In the genomic region with DNA sequence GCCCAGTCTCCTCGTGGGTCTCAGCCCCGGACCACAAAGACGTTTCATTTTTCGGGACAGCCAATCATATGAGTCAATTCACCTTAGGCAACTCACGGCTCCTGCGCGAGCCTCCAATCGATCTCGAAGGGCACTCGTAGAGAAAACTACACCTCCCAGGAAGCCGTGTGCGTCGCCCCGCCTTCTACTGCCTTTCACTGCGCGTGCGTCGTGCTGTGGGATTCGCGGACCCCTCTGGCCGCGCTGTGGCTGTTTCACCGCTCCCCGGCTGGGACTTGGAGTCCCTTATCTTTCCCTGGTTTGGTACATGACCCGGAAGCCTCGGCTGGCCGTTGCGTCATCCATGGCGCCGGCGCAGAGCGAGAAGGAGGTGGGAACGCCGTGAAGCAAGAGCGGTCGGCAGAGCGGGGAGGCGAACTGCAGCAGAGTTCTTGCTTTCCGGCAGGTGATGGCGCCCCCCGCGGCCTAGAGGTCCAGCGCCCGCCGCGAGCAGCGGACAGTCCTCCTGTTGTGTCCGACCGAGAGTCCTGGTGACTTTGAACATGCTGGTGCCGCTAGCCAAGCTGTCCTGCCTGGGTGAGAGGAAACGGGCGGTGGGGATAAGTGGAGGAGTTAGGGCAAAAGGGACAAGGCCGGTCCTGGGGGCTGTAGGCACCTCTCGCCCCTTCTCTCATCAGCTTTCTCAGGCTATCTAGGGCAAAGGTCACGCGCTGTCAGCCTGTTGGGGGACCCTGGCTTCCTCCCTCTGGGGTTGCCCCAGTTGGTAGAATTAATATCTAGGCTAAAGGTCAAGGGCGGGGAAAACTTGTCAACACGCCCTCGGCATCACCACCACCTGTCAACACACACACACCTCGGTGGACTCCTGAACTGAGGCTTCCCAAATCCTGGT, we compare ENCODE assay signal across 1 cellular context.
TF ChIP-seq lines count a peak whose summit lies in the region.

A gene (plus strand): TSS at position 382 of the 892 bp plus-strand sequence. CDS start 161 bp downstream, at position 543.

TF ChIP-seq in K562, 482 proteins besides CTCF, POLR2A, EP300 and RAD21 (continued from another document and continues in another):
- TF ChIP-seq, protein P1, sequence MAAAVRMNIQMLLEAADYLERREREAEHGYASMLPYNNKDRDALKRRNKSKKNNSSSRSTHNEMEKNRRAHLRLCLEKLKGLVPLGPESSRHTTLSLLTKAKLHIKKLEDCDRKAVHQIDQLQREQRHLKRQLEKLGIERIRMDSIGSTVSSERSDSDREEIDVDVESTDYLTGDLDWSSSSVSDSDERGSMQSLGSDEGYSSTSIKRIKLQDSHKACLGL (CRISPR knock-in tag; IDR thresholded peaks at IDR 0.05; ENCODE audit: borderline replicate concordance, poor library complexity, severe bottlenecking): no peak
- no peak for TF ChIP-seq MCM3 (IDR thresholded peaks at IDR 0.05)
- TF ChIP-seq, protein P2, sequence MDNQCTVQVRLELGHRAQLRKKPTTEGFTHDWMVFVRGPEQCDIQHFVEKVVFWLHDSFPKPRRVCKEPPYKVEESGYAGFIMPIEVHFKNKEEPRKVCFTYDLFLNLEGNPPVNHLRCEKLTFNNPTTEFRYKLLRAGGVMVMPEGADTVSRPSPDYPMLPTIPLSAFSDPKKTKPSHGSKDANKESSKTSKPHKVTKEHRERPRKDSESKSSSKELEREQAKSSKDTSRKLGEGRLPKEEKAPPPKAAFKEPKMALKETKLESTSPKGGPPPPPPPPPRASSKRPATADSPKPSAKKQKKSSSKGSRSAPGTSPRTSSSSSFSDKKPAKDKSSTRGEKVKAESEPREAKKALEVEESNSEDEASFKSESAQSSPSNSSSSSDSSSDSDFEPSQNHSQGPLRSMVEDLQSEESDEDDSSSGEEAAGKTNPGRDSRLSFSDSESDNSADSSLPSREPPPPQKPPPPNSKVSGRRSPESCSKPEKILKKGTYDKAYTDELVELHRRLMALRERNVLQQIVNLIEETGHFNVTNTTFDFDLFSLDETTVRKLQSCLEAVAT (IDR thresholded peaks at IDR 0.05): peak in 1 of 2 experiments; percentile 89; a peak in 2 of 4 replicates
- TF ChIP-seq, protein P3, sequence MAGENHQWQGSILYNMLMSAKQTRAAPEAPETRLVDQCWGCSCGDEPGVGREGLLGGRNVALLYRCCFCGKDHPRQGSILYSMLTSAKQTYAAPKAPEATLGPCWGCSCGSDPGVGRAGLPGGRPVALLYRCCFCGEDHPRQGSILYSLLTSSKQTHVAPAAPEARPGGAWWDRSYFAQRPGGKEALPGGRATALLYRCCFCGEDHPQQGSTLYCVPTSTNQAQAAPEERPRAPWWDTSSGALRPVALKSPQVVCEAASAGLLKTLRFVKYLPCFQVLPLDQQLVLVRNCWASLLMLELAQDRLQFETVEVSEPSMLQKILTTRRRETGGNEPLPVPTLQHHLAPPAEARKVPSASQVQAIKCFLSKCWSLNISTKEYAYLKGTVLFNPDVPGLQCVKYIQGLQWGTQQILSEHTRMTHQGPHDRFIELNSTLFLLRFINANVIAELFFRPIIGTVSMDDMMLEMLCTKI (IDR thresholded peaks at IDR 0.05; ENCODE audit: partially characterized antibody): no peak
- TF ChIP-seq, protein P4, sequence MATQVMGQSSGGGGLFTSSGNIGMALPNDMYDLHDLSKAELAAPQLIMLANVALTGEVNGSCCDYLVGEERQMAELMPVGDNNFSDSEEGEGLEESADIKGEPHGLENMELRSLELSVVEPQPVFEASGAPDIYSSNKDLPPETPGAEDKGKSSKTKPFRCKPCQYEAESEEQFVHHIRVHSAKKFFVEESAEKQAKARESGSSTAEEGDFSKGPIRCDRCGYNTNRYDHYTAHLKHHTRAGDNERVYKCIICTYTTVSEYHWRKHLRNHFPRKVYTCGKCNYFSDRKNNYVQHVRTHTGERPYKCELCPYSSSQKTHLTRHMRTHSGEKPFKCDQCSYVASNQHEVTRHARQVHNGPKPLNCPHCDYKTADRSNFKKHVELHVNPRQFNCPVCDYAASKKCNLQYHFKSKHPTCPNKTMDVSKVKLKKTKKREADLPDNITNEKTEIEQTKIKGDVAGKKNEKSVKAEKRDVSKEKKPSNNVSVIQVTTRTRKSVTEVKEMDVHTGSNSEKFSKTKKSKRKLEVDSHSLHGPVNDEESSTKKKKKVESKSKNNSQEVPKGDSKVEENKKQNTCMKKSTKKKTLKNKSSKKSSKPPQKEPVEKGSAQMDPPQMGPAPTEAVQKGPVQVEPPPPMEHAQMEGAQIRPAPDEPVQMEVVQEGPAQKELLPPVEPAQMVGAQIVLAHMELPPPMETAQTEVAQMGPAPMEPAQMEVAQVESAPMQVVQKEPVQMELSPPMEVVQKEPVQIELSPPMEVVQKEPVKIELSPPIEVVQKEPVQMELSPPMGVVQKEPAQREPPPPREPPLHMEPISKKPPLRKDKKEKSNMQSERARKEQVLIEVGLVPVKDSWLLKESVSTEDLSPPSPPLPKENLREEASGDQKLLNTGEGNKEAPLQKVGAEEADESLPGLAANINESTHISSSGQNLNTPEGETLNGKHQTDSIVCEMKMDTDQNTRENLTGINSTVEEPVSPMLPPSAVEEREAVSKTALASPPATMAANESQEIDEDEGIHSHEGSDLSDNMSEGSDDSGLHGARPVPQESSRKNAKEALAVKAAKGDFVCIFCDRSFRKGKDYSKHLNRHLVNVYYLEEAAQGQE (CRISPR knock-in tag; IDR thresholded peaks at IDR 0.05; ENCODE audit: low read depth): no peak
- TF ChIP-seq FOXM1 (IDR thresholded peaks at IDR 0.05; ENCODE audit: low read depth): peak; percentile 22; the same call in 1 of the 2 replicates
- TF ChIP-seq FOXM1 (CRISPR knock-in tag; IDR thresholded peaks at IDR 0.05; ENCODE audit: low read depth): no peak
- no peak for TF ChIP-seq SRSF3 (IDR thresholded peaks at IDR 0.05; ENCODE audit: insufficient read depth, low read length)
- no peak for TF ChIP-seq RUNX1 (IDR thresholded peaks at IDR 0.05; ENCODE audit: low read depth)
- no peak for TF ChIP-seq KLF16 (IDR thresholded peaks at IDR 0.05)
- TF ChIP-seq CC2D1A (IDR thresholded peaks at IDR 0.05): peak; percentile 100
- TF ChIP-seq, protein P5, sequence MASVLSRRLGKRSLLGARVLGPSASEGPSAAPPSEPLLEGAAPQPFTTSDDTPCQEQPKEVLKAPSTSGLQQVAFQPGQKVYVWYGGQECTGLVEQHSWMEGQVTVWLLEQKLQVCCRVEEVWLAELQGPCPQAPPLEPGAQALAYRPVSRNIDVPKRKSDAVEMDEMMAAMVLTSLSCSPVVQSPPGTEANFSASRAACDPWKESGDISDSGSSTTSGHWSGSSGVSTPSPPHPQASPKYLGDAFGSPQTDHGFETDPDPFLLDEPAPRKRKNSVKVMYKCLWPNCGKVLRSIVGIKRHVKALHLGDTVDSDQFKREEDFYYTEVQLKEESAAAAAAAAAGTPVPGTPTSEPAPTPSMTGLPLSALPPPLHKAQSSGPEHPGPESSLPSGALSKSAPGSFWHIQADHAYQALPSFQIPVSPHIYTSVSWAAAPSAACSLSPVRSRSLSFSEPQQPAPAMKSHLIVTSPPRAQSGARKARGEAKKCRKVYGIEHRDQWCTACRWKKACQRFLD (CRISPR knock-in tag; IDR thresholded peaks at IDR 0.05): 0 out of 2 replicates have a peak, but pooled peaks have one; percentile 16
- TF ChIP-seq, protein P6, sequence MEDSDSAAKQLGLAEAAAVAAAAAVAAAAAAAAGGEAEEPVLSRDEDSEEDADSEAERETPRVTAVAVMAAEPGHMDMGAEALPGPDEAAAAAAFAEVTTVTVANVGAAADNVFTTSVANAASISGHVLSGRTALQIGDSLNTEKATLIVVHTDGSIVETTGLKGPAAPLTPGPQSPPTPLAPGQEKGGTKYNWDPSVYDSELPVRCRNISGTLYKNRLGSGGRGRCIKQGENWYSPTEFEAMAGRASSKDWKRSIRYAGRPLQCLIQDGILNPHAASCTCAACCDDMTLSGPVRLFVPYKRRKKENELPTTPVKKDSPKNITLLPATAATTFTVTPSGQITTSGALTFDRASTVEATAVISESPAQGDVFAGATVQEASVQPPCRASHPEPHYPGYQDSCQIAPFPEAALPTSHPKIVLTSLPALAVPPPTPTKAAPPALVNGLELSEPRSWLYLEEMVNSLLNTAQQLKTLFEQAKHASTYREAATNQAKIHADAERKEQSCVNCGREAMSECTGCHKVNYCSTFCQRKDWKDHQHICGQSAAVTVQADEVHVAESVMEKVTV (CRISPR knock-in tag; IDR thresholded peaks at IDR 0.05): no peak
- TF ChIP-seq FOS (IDR thresholded peaks at IDR 0.05; ENCODE audit: extremely low read depth, insufficient read length): peak; percentile 51
- peak; percentile 67; the same call in 1 of the 2 replicates for TF ChIP-seq ZKSCAN1 (IDR thresholded peaks at IDR 0.05; ENCODE audit: low read depth, low read length)
- TF ChIP-seq, protein P7, sequence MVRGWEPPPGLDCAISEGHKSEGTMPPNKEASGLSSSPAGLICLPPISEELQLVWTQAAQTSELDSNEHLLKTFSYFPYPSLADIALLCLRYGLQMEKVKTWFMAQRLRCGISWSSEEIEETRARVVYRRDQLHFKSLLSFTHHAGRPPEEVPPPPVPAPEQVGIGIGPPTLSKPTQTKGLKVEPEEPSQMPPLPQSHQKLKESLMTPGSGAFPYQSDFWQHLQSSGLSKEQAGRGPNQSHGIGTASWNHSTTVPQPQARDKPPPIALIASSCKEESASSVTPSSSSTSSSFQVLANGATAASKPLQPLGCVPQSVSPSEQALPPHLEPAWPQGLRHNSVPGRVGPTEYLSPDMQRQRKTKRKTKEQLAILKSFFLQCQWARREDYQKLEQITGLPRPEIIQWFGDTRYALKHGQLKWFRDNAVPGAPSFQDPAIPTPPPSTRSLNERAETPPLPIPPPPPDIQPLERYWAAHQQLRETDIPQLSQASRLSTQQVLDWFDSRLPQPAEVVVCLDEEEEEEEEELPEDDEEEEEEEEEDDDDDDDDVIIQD (CRISPR knock-in tag; IDR thresholded peaks at IDR 0.05): no peak
- TF ChIP-seq, protein P8, sequence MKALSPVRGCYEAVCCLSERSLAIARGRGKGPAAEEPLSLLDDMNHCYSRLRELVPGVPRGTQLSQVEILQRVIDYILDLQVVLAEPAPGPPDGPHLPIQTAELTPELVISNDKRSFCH (CRISPR knock-in tag; IDR thresholded peaks at IDR 0.05): no peak
- TF ChIP-seq, protein P8 (tag; IDR thresholded peaks at IDR 0.05): peak; percentile 89
- TF ChIP-seq, protein P9, sequence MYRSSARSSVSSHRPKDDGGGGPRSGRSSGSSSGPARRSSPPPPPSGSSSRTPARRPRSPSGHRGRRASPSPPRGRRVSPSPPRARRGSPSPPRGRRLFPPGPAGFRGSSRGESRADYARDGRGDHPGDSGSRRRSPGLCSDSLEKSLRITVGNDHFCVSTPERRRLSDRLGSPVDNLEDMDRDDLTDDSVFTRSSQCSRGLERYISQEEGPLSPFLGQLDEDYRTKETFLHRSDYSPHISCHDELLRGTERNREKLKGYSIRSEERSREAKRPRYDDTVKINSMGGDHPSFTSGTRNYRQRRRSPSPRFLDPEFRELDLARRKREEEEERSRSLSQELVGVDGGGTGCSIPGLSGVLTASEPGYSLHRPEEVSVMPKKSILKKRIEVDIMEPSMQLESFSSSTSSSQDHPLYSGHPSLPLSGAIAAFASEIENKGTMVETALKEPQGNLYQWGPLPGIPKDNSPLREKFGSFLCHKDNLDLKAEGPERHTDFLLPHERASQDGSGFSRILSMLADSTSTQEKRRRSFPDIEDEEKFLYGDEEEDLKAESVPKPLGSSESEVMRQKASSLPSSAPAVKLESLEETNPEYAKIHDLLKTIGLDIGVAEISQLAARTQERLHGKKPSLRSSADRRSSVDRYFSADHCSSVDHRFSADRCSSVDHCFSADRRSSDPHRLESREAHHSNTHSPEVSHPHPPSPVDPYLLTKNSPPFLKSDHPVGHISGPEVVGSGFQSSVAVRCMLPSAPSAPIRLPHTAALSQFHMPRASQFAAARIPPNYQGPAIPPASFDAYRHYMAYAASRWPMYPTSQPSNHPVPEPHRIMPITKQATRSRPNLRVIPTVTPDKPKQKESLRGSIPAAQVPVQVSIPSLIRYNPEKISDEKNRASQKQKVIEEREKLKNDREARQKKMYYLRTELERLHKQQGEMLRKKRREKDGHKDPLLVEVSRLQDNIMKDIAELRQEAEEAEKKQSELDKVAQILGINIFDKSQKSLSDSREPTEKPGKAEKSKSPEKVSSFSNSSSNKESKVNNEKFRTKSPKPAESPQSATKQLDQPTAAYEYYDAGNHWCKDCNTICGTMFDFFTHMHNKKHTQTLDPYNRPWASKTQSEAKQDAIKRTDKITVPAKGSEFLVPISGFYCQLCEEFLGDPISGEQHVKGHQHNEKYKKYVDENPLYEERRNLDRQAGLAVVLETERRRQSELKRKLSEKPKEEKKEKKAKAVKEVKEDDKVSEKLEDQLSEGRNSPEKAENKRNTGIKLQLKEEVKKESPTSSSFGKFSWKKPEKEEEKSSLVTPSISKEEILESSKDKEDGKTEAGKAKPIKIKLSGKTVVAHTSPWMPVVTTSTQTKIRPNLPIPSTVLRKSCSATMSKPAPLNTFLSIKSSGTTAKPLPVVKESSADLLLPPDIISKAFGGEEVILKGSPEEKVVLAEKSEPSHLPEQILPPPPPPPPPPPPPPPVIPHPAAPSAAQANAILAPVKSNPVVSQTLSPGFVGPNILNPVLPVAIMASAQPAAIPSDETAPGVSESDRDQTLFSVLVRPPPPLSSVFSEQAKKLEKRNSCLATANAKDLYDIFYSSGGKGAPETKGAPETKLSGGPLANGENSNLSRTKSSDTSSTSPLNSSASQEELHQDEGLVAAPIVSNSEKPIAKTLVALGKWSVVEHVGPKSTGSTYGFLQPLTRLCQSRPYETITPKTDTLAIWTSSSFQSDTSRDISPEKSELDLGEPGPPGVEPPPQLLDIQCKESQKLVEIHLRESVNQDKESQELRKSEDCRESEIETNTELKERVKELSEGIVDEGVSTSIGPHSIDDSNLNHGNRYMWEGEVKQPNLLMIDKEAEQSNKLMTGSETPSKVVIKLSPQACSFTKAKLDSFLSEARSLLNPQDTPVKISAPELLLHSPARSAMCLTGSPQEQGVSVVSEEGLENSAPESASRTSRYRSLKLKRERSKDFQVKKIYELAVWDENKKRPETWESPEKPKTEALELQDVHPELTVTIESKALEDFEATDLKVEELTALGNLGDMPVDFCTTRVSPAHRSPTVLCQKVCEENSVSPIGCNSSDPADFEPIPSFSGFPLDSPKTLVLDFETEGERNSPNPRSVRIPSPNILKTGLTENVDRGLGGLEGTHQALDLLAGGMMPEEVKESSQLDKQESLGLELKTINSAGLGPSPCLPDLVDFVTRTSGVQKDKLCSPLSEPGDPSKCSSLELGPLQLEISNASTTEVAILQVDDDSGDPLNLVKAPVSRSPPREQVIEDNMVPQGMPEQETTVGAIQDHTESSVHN (IDR thresholded peaks at IDR 0.05; ENCODE audit: borderline replicate concordance in 1 of 2, low read depth in 1 of 2): peak in 1 of 2 experiments; percentile 47; a peak in 1 of 4 replicates
- TF ChIP-seq ZNF274 (IDR thresholded peaks at IDR 0.05; ENCODE audit: borderline replicate concordance, low read depth, low read length): no peak
- TF ChIP-seq BHLHE40 (IDR thresholded peaks at IDR 0.05; ENCODE audit: low read length): 0 out of 2 replicates have a peak, but pooled peaks have one; percentile 14
- TF ChIP-seq, protein P10, sequence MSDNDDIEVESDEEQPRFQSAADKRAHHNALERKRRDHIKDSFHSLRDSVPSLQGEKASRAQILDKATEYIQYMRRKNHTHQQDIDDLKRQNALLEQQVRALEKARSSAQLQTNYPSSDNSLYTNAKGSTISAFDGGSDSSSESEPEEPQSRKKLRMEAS (CRISPR knock-in tag; IDR thresholded peaks at IDR 0.05): no peak; the same call in none of the 2 replicates
- TF ChIP-seq NCOA1 (IDR thresholded peaks at IDR 0.05; ENCODE audit: low read depth): 0 out of 2 replicates have a peak, but pooled peaks have one; percentile 51
- no peak for TF ChIP-seq KLF1 (tag; IDR thresholded peaks at IDR 0.05)
- TF ChIP-seq ZNF589 (CRISPR knock-in tag; IDR thresholded peaks at IDR 0.05; ENCODE audit: low read depth): 0 out of 2 replicates have a peak, but pooled peaks have one; percentile 50
- TF ChIP-seq ZNF263 (CRISPR knock-in tag; IDR thresholded peaks at IDR 0.05; ENCODE audit: borderline replicate concordance): no peak
